ENCODE assay signal across 8 cellular contexts in genomic region chr14:77097006-77097688, GRCh38. TPM values are rescaled to one million over a fixed set of nuclear protein-coding genes. Genes with fewer than 3 reads are reported as not detected.
DNase-seq lines count a peak whose midpoint lies in the region; ATAC-seq and TF ChIP-seq lines count a peak whose summit lies in the region.

No MANE protein-coding gene starts in this region.

- POLR2A ChIA-PET in activated naive CD8-positive, alpha-beta T cell treated with anti-CD3 and anti-CD28 coated beads, Interleukin-2, amount 10 ng/mL, durations not matched to agents 7 days and 5 days (lab: Charles Lee): interaction anchor here (0.6 to 1.5 kb wide), 5 partner anchors 20 to 221 kb away, joined by 3 to 6 read pairs (median 3); no protein-coding TSS in a partner anchor

- H3K9me3 Mint-ChIP-seq in activated naive CD8-positive, alpha-beta T cell treated with anti-CD3 and anti-CD28 coated beads, Interleukin-2, amount 10 ng/mL, durations not matched to agents 7 days and 5 days: no peaks in the 10 kb centered on the region

- peak overlapping the region; percentile 80 for H3K9ac ChIP-seq in iPS-20b (ENCODE audit: low read depth, low read length)
- peak overlapping the region; percentile 90 to 91 for H3K9ac ChIP-seq in stomach smooth muscle (ENCODE audit: low read length in 2 of 2)

- peak overlapping the region; percentile 82 for H3K4me3 ChIP-seq in GM12864 (ENCODE audit: low read depth, low read length)
- H3K4me3 ChIP-seq in iPS-20b (ENCODE audit: low read length): peak overlapping the region; percentile 79
- H3K4me3 ChIP-seq in stomach smooth muscle (ENCODE audit: low read length in 2 of 2): peak overlapping the region; percentile 87 to 99

- H3K9me3 ChIP-seq in iPS-20b (ENCODE audit: insufficient read depth, low read depth, low read length) (no peaks in the 10 kb centered on the region), stomach smooth muscle (ENCODE audit: control insufficient read depth in 2 of 2, low read length in 2 of 2) (no peaks in the 10 kb centered on the region)

- H3K4me1 ChIP-seq in iPS-20b (ENCODE audit: insufficient read depth, low read length) (peaks cover 21% of the 10 kb centered on the region), stomach smooth muscle (ENCODE audit: control insufficient read depth, insufficient read depth, low read length) (peaks cover 25% of the 10 kb centered on the region)

- peak overlapping the region; percentile 92 for H3K27ac Mint-ChIP-seq in activated naive CD8-positive, alpha-beta T cell treated with anti-CD3 and anti-CD28 coated beads, Interleukin-2, amount 10 ng/mL, durations not matched to agents 7 days and 5 days

- no peak for TF ChIP-seq CTCF in GM12864 (IDR thresholded peaks at IDR 0.05; ENCODE audit: low read depth, low read length, missing control alignments)

- H3K27ac ChIP-seq in iPS-20b (ENCODE audit: low read length) (peak overlapping the region; percentile 6), stomach smooth muscle (ENCODE audit: low read length) (peak overlapping the region; percentile 97)

- no peak for DNase-seq in GM12864 (ENCODE audit: low read depth)
- DNase-seq in HT-29 (ENCODE audit: low spot score): peak; percentile 39
- DNase-seq in activated naive CD8-positive, alpha-beta T cell treated with anti-CD3 and anti-CD28 coated beads, Interleukin-2, amount 10 ng/mL, durations not matched to agents 7 days and 5 days: no peak
- no peak for DNase-seq in activated CD8-positive, alpha-beta memory T cell treated with anti-CD3 and anti-CD28 coated beads, Interleukin-2, amount 50 U/mL, for 4 hours

- no peaks in the 10 kb centered on the region for H3K27me3 Mint-ChIP-seq in activated naive CD8-positive, alpha-beta T cell treated with anti-CD3 and anti-CD28 coated beads, Interleukin-2, amount 10 ng/mL, durations not matched to agents 7 days and 5 days

- H3K27me3 ChIP-seq in iPS-20b (ENCODE audit: insufficient read depth, low read length): no peaks in the 10 kb centered on the region
- H3K27me3 ChIP-seq in stomach smooth muscle (ENCODE audit: control insufficient read depth in 1 of 2, insufficient read depth in 2 of 2, low read length in 2 of 2): no peaks in the 10 kb centered on the region

- H3K36me3 Mint-ChIP-seq in activated naive CD8-positive, alpha-beta T cell treated with anti-CD3 and anti-CD28 coated beads, Interleukin-2, amount 10 ng/mL, durations not matched to agents 7 days and 5 days: peaks cover 4% of the 10 kb centered on the region

- no peak for ATAC-seq in activated naive CD8-positive, alpha-beta T cell treated with anti-CD3 and anti-CD28 coated beads, Interleukin-2, amount 10 ng/mL, durations not matched to agents 7 days and 5 days (ENCODE audit: low read depth)
- no peak for ATAC-seq in GM21447 (IDR thresholded peaks at IDR 0.05; ENCODE audit: unreplicated experiment)
- ATAC-seq in HG02763 (IDR thresholded peaks at IDR 0.05; ENCODE audit: unreplicated experiment): no peak

- H3K4me3 Mint-ChIP-seq in activated naive CD8-positive, alpha-beta T cell treated with anti-CD3 and anti-CD28 coated beads, Interleukin-2, amount 10 ng/mL, durations not matched to agents 7 days and 5 days: peak overlapping the region; percentile 98

- H3K4me1 Mint-ChIP-seq in activated naive CD8-positive, alpha-beta T cell treated with anti-CD3 and anti-CD28 coated beads, Interleukin-2, amount 10 ng/mL, durations not matched to agents 7 days and 5 days: peaks cover 32% of the 10 kb centered on the region

- H3K36me3 ChIP-seq in iPS-20b (ENCODE audit: insufficient read depth, low read depth, low read length): no peaks in the 10 kb centered on the region
- no peaks in the 10 kb centered on the region for H3K36me3 ChIP-seq in stomach smooth muscle (ENCODE audit: control insufficient read depth in 2 of 2, insufficient read depth in 2 of 2, low read length in 2 of 2)

RNA-seq across cellular contexts. Expression of gene CIPC, which starts 0.9 kb away (rescaled TPM):
- 9.1 and 11.9 TPM in 2 replicates for total RNA-seq in HT-29 (2014; rRNA removed; shearing (Covaris generic))
- total RNA-seq in activated naive CD8-positive, alpha-beta T cell treated with anti-CD3 and anti-CD28 coated beads, Interleukin-2, amount 10 ng/mL, durations not matched to agents 7 days and 5 days: 10 to 100 TPM; 14.0 to 14.5 TPM

RNA-seq across cellular contexts. Expression of gene ZDHHC22, which starts 44.4 kb away (rescaled TPM):
- total RNA-seq in HT-29 (2014; rRNA removed; shearing (Covaris generic)): not detected in 2 replicates
- total RNA-seq in activated naive CD8-positive, alpha-beta T cell treated with anti-CD3 and anti-CD28 coated beads, Interleukin-2, amount 10 ng/mL, durations not matched to agents 7 days and 5 days: not detected
